ENCODE assay signal across 20 cellular contexts in genomic region chr21:25331286-25331685, GRCh38.
DNase-seq lines count a peak whose midpoint lies in the region; ATAC-seq and TF ChIP-seq lines count a peak whose summit lies in the region.
"Had no signal": no experiment of that assay in that cellular context is flagged by ENCODE, and none has a peak within 500 bp of the region (broad histone marks: within the 10 kb centered on the region; RNA-seq: fewer than 3 reads in every experiment).

No MANE protein-coding gene starts in this region.

- no peak overlapping the region for H3K27ac ChIP-seq in fibroblast of lung (ENCODE audit: insufficient read depth, low read length)

- TF ChIP-seq CTCF in HFFc6 (IDR thresholded peaks at IDR 0.05) = no peak
- TF ChIP-seq CTCF in fibroblast of lung (conservative IDR thresholded peaks at IDR 0.05 in 1 of 2, IDR thresholded peaks at IDR 0.05 in 1 of 2; ENCODE audit: low read depth in 1 of 2, low read length in 2 of 2) = no peak

- H3K79me2 ChIP-seq in fibroblast of lung (ENCODE audit: control insufficient read depth, insufficient read depth, low read length) = no peaks in the 10 kb centered on the region

- H3K27ac Mint-ChIP-seq in HFFc6 = peak overlapping the region; percentile 41; the same call in 1 of the 2 replicates
- H3K27ac Mint-ChIP-seq in T-helper 17 cell = no peak overlapping the region
- H3K27ac Mint-ChIP-seq: CD8-positive, alpha-beta T cell had no signal

- H3K9ac ChIP-seq in fibroblast of lung (ENCODE audit: insufficient read depth, low read length) = no peak overlapping the region

- H3K4me3 ChIP-seq in fibroblast of lung (replicated peaks in 1 of 4; ENCODE audit: control extremely low read depth in 1 of 4, insufficient read depth in 1 of 4, low read depth in 3 of 4, low read length in 4 of 4) = no peak overlapping the region
- H3K4me3 ChIP-seq: GM12878 had no signal

- H3K4me1 Mint-ChIP-seq in HFFc6 (ENCODE audit: low read depth) = peaks cover 89% of the 10 kb centered on the region
- H3K4me1 Mint-ChIP-seq in T-helper 17 cell = no peaks in the 10 kb centered on the region

- H3K9me3 Mint-ChIP-seq in HFFc6 = no peaks in the 10 kb centered on the region; the same call in 1 of the 2 replicates
- H3K9me3 Mint-ChIP-seq: CD8-positive, alpha-beta T cell had no signal

- H3K9me3 ChIP-seq in fibroblast of lung (ENCODE audit: control insufficient read depth, insufficient read depth, low read depth, low read length) (no peaks in the 10 kb centered on the region), T-helper 17 cell (ENCODE audit: control insufficient read depth, low read length, poor library complexity, severe bottlenecking) (no peaks in the 10 kb centered on the region)
- H3K9me3 ChIP-seq: Caco-2 had no signal

- H3K4me3 Mint-ChIP-seq in HFFc6 = no peak overlapping the region
- H3K4me3 Mint-ChIP-seq in T-helper 17 cell = no peak overlapping the region
- H3K4me3 Mint-ChIP-seq: CD8-positive, alpha-beta T cell had no signal

- H3K4me2 ChIP-seq in fibroblast of lung (ENCODE audit: extremely low read depth, insufficient read depth, low read length) = no peak overlapping the region

- H2AFZ ChIP-seq in fibroblast of lung (ENCODE audit: low read length) = no peak overlapping the region

- H3K36me3 ChIP-seq in fibroblast of lung (ENCODE audit: control insufficient read depth, insufficient read depth, low read length) = no peaks in the 10 kb centered on the region

- H3K27me3 Mint-ChIP-seq in HFFc6 (ENCODE audit: insufficient read depth) (no peaks in the 10 kb centered on the region), T-helper 17 cell (no peaks in the 10 kb centered on the region)

- H3K4me1 ChIP-seq in fibroblast of lung (ENCODE audit: control insufficient read depth, extremely low read depth, insufficient read depth, low read length) = peaks cover 12% of the 10 kb centered on the region
- H3K4me1 ChIP-seq: Caco-2 had no signal

- DNase-seq in HFFc6 = no peak
- DNase-seq in amniotic epithelial cell (ENCODE audit: low read depth) = peak; percentile 61
- DNase-seq in fibroblast of lung (ENCODE audit: low read depth in 2 of 2) = peak; percentile 20
- DNase-seq in iris pigment epithelial cell (ENCODE audit: low read depth) = peak; percentile 21
- no peak for DNase-seq in T-helper 17 cell
- DNase-seq in GF-D8 (lab: John Stamatoyannopoulos, UW) = no peak
- DNase-seq in NK-92 treated with Interleukin-12 subunit alpha and Interleukin-12 subunit beta, amount 100 ng/mL, for 24 hours (lab: John Stamatoyannopoulos, UW) = no peak
- DNase-seq: C1 segment of cervical spinal cord; Caco-2; CD8-positive, alpha-beta T cell; H7; KG1; MM.1S; NCI-H2029; NCI-H446; NCI-H526; RPMI8226; SHP77 had no signal

- no peaks in the 10 kb centered on the region for H3K27me3 ChIP-seq in fibroblast of lung (ENCODE audit: control insufficient read depth, insufficient read depth, low read length)

- peaks cover 29% of the 10 kb centered on the region for H3K36me3 Mint-ChIP-seq in HFFc6 (ENCODE audit: low read depth)
- no peaks in the 10 kb centered on the region for H3K36me3 Mint-ChIP-seq in T-helper 17 cell (ENCODE audit: low read depth)
- H3K36me3 Mint-ChIP-seq: CD8-positive, alpha-beta T cell had no signal

- no peaks in the 10 kb centered on the region for H4K20me1 ChIP-seq in fibroblast of lung (ENCODE audit: control insufficient read depth, extremely low read depth, insufficient read depth, low read length)

- ATAC-seq in T-helper 17 cell = no peak
- ATAC-seq in GM21360 (IDR thresholded peaks at IDR 0.05; ENCODE audit: unreplicated experiment) = no peak
- ATAC-seq: CD8-positive, alpha-beta T cell; GM12878 had no signal

Comparison
In these comparisons a context has a peak if more than half of its experiments do, and no peak if none do; other contexts are left out.
1. DNase-seq: peak in amniotic epithelial cell (single experiment), fibroblast of lung (2 of 2) and iris pigment epithelial cell (single experiment); none in HFFc6 (single experiment), T-helper 17 cell (0 of 3), GF-D8 (single experiment) and NK-92 treated with Interleukin-12 subunit alpha and Interleukin-12 subunit beta, amount 100 ng/mL, for 24 hours (single experiment).